ENCODE assay signal across 22 cellular contexts in genomic region chr2:29063056-29063455, GRCh38. TPM values are rescaled to one million over a fixed set of nuclear protein-coding genes. Genes with fewer than 3 reads are reported as not detected.
A peak's percentile ranks its signal among the peaks of the same experiment; 100 is the strongest.
DNase-seq lines count a peak whose midpoint lies in the region; ATAC-seq and TF ChIP-seq lines count a peak whose summit lies in the region.
"Had no signal": no experiment of that assay in that cellular context is flagged by ENCODE, and none has a peak within 500 bp of the region (broad histone marks: within the 10 kb centered on the region; RNA-seq: fewer than 3 reads in every experiment).

No MANE protein-coding gene starts in this region.

- no peak overlapping the region for H2BK5ac ChIP-seq in mesenchymal stem cell (ENCODE audit: low read depth, low read length, poor library complexity, severe bottlenecking)

- no peak overlapping the region for H3K4me3 ChIP-seq in LNCaP clone FGC (ENCODE audit: low read depth, low read length)
- H3K4me3 ChIP-seq in dorsolateral prefrontal cortex = peak overlapping the region in 7 of 59 donors; percentile 16 to 49 (median 28)
- peak overlapping the region in 1 of 2 experiments; percentile 52 for H3K4me3 ChIP-seq in mesenchymal stem cell (ENCODE audit: insufficient read depth in 1 of 2, low read depth in 1 of 2, low read length in 2 of 2)
- H3K4me3 ChIP-seq in stomach smooth muscle (ENCODE audit: low read length in 2 of 2) = peak overlapping the region in 1 of 2 donors; percentile 69

- H4K91ac ChIP-seq in mesenchymal stem cell (ENCODE audit: low read length) = no peak overlapping the region

- H4K8ac ChIP-seq in mesenchymal stem cell (ENCODE audit: low read length) = no peak overlapping the region

- peaks cover 2% of the 10 kb centered on the region for H3K4me1 ChIP-seq in mesenchymal stem cell (ENCODE audit: control insufficient read depth, insufficient read depth, low read depth, low read length)
- H3K4me1 ChIP-seq in stomach smooth muscle (ENCODE audit: control insufficient read depth, insufficient read depth, low read length) = peaks cover 32% of the 10 kb centered on the region

- WGBS in mesenchymal stem cell = 96% methylated on average over 6 of the region's 6 CpGs

- intact Hi-C loops in dorsolateral prefrontal cortex (cut with DNase I) = loop anchor here (5.0 to 10.0 kb wide), 2 partner anchors 98 to 134 kb away; no protein-coding TSS in a partner anchor

- peak overlapping the region in 49 of 59 donors; percentile 11 to 98 (median 89) for H3K27ac ChIP-seq in dorsolateral prefrontal cortex
- no peak overlapping the region for H3K27ac ChIP-seq in mesenchymal stem cell (ENCODE audit: low read length, poor library complexity, severe bottlenecking)
- peak overlapping the region; percentile 67 for H3K27ac ChIP-seq in stomach smooth muscle (ENCODE audit: low read length)

- no peak for ATAC-seq in GM18519 (IDR thresholded peaks at IDR 0.05; ENCODE audit: low FRiP score, unreplicated experiment)
- ATAC-seq: activated naive CD4-positive, alpha-beta T cell treated with anti-CD3 and anti-CD28 coated beads, Interleukin-2, amount 50 U/mL, for 72 hours; naive thymus-derived CD4-positive, alpha-beta T cell had no signal

- no peaks in the 10 kb centered on the region for H3K79me1 ChIP-seq in mesenchymal stem cell (replicated peaks; ENCODE audit: low read length, poor library complexity, severe bottlenecking)

- H2BK15ac ChIP-seq in mesenchymal stem cell (ENCODE audit: low read depth, poor library complexity, severe bottlenecking) = no peak overlapping the region

- H3K4ac ChIP-seq in mesenchymal stem cell (ENCODE audit: low read depth in 1 of 2, low read length in 2 of 2) = no peak overlapping the region

- H3K27me3 ChIP-seq in dorsolateral prefrontal cortex (no peaks in the 10 kb centered on the region), mesenchymal stem cell (ENCODE audit: control insufficient read depth in 1 of 2, insufficient read depth in 1 of 2, low read length in 2 of 2) (peaks cover 0 to 3% of the 10 kb centered on the region in 2 experiments), stomach smooth muscle (ENCODE audit: control insufficient read depth in 1 of 2, insufficient read depth in 2 of 2, low read length in 2 of 2) (no peaks in the 10 kb centered on the region)

- H3K9ac ChIP-seq in mesenchymal stem cell (ENCODE audit: low read length) (peak overlapping the region; percentile 15), stomach smooth muscle (ENCODE audit: low read length in 2 of 2) (no peak overlapping the region)

- H3K18ac ChIP-seq in mesenchymal stem cell (ENCODE audit: low read depth in 1 of 2, low read length in 2 of 2) = no peak overlapping the region

- no peak overlapping the region for H3K4me2 ChIP-seq in mesenchymal stem cell (ENCODE audit: low read length, poor library complexity, severe bottlenecking)

- no peak overlapping the region for H2AFZ ChIP-seq in mesenchymal stem cell (ENCODE audit: low read depth, low read length)

- TF ChIP-seq CTCF in LNCaP clone FGC (IDR thresholded peaks at IDR 0.05; ENCODE audit: control insufficient read depth, extremely low read depth, insufficient read depth) (no peak), dorsolateral prefrontal cortex (IDR thresholded peaks at IDR 0.05 in 54 of 56, conservative IDR thresholded peaks at IDR 0.05 in 2 of 56; ENCODE audit: low read depth in 1 of 56, partially characterized antibody in 56 of 56) (no peak)

- no peaks in the 10 kb centered on the region for H3K9me3 ChIP-seq in mesenchymal stem cell (ENCODE audit: control insufficient read depth, low read length)
- no peaks in the 10 kb centered on the region for H3K9me3 ChIP-seq in stomach smooth muscle (ENCODE audit: control insufficient read depth in 2 of 2, low read length in 2 of 2)

- H3K23ac ChIP-seq in mesenchymal stem cell (ENCODE audit: low read length in 2 of 2) = no peak overlapping the region

- no peak overlapping the region for H2BK120ac ChIP-seq in mesenchymal stem cell (ENCODE audit: low read depth, low read length)

- DNase-seq in LNCaP clone FGC (ENCODE audit: low read depth) (peak; percentile 45), dorsolateral prefrontal cortex (peak in 2 of 10 donors; percentile 41 to 48), mesenchymal stem cell (no peak), activated gamma-delta T cell (lab: John Stamatoyannopoulos, UW) (no peak), NAMALWA (ENCODE audit: low spot score) (no peak)
- DNase-seq in activated CD4-positive, alpha-beta T cell treated with anti-CD3 and anti-CD28 coated beads, Interleukin-2, amount 50 U/mL, for 1 hour = no peak
- DNase-seq: activated CD4-positive, alpha-beta memory T cell treated with anti-CD3 and anti-CD28 coated beads for 36 hours; activated T-cell treated with anti-CD3 and anti-CD28 coated beads, Interleukin-2, amount 50 U/mL, for 1 hour; AML-193; COR-L47; effector CD4-positive, alpha-beta T cell; naive thymus-derived CD4-positive, alpha-beta T cell; NCI-H1436 treated with DMSO at 0.1 percent for 48 hours; stimulated activated CD4-positive, alpha-beta T cell treated with anti-CD3 and anti-CD28 coated beads, Interleukin-15, amount 100 ng/mL, for 24 hours; stimulated activated naive CD4-positive, alpha-beta T cell had no signal

- H3K36me3 ChIP-seq in mesenchymal stem cell (ENCODE audit: control insufficient read depth in 1 of 2, insufficient read depth in 2 of 2, low read depth in 1 of 2, low read length in 2 of 2) = no peaks in the 10 kb centered on the region
- no peaks in the 10 kb centered on the region for H3K36me3 ChIP-seq in stomach smooth muscle (ENCODE audit: control insufficient read depth in 2 of 2, insufficient read depth in 2 of 2, low read length in 2 of 2)

- no peak overlapping the region for H2AK5ac ChIP-seq in mesenchymal stem cell (ENCODE audit: low read length, severe bottlenecking)

- H3K14ac ChIP-seq in mesenchymal stem cell (ENCODE audit: low read length in 2 of 2) = peak overlapping the region in 1 of 2 experiments; percentile 37

- H2BK12ac ChIP-seq in mesenchymal stem cell (ENCODE audit: low read length in 2 of 2) = no peak overlapping the region

RNA-seq across cellular contexts. Expression of gene PCARE, which starts 11.3 kb away (rescaled TPM):
- 1 to 10 TPM in 7 of 120 experiments, under 1 TPM in 113; 0.07 to 1.8 (median 0.38) TPM for total RNA-seq in dorsolateral prefrontal cortex
- polyA plus RNA-seq in mesenchymal stem cell (2013, experiment 1 of 2) = not detected
- polyA plus RNA-seq in mesenchymal stem cell (2013, experiment 2 of 2) = not detected
- total RNA-seq: activated CD4-positive, alpha-beta memory T cell treated with anti-CD3 and anti-CD28 coated beads for 36 hours; activated naive CD4-positive, alpha-beta T cell treated with anti-CD3 and anti-CD28 coated beads, Interleukin-2, amount 50 U/mL, for 72 hours; bronchial epithelial cell; HFFc6; HT1080; naive thymus-derived CD4-positive, alpha-beta T cell; progenitor cell of endocrine pancreas had no signal
- polyA plus RNA-seq: naive thymus-derived CD4-positive, alpha-beta T cell had no signal

RNA-seq across cellular contexts. Expression of gene CLIP4, which starts 52.2 kb away (rescaled TPM):
- total RNA-seq in dorsolateral prefrontal cortex = 100 to 1,000 TPM in 27 of 120 experiments, 10 to 100 TPM in 93; 65.7 to 139 (median 91.4) TPM
- polyA plus RNA-seq in mesenchymal stem cell (2013, experiment 1 of 2) = 15.4 TPM
- 16.1 TPM for polyA plus RNA-seq in mesenchymal stem cell (2013, experiment 2 of 2)
